ENCODE assay signal across 8 cellular contexts in genomic region chrX:2609431-2610238, GRCh38.
DNase-seq lines count a peak whose midpoint lies in the region; ATAC-seq and TF ChIP-seq lines count a peak whose summit lies in the region.

No MANE protein-coding gene starts in this region.

- no peaks in the 10 kb centered on the region for H3K36me3 ChIP-seq in ES-I3 (ENCODE audit: insufficient read depth, low read length)
- peaks cover 1% of the 10 kb centered on the region for H3K36me3 ChIP-seq in kidney epithelial cell (ENCODE audit: control insufficient read depth, insufficient read depth, low read length)
- H3K36me3 ChIP-seq in thoracic aorta: no peaks in the 10 kb centered on the region

- peak overlapping the region; percentile 94 for H3K4me3 Mint-ChIP-seq in activated CD8-positive, alpha-beta T cell treated with anti-CD3 and anti-CD28 coated beads, Interleukin-2, amount 10 ng/mL, durations not matched to agents 7 days and 5 days

- H3K4me1 Mint-ChIP-seq in activated CD8-positive, alpha-beta T cell treated with anti-CD3 and anti-CD28 coated beads, Interleukin-2, amount 10 ng/mL, durations not matched to agents 7 days and 5 days (ENCODE audit: low read depth): peaks cover 55% of the 10 kb centered on the region

- H3K4me1 ChIP-seq in ES-I3 (ENCODE audit: insufficient read depth, low read length) (peaks cover 9% of the 10 kb centered on the region; the same call in 1 of the 2 replicates), thoracic aorta (ENCODE audit: control insufficient read depth in 1 of 2, low read depth in 2 of 2) (peaks cover 0 to 11% of the 10 kb centered on the region in 2 donors)

- peak overlapping the region; percentile 97 for H3K9ac ChIP-seq in ES-I3 (ENCODE audit: low read depth, low read length)

- no peaks in the 10 kb centered on the region for H3K27me3 Mint-ChIP-seq in activated CD8-positive, alpha-beta T cell treated with anti-CD3 and anti-CD28 coated beads, Interleukin-2, amount 10 ng/mL, durations not matched to agents 7 days and 5 days (ENCODE audit: low read depth)

- TF ChIP-seq CTCF in kidney epithelial cell (IDR thresholded peaks at IDR 0.05; ENCODE audit: insufficient read depth, low read length, poor library complexity, severe bottlenecking) (no peak), thoracic aorta (IDR thresholded peaks at IDR 0.05) (peak; percentile 17)

- H3K9me3 Mint-ChIP-seq in activated CD8-positive, alpha-beta T cell treated with anti-CD3 and anti-CD28 coated beads, Interleukin-2, amount 10 ng/mL, durations not matched to agents 7 days and 5 days (ENCODE audit: insufficient read depth): no peaks in the 10 kb centered on the region

- ATAC-seq in HG02763 (IDR thresholded peaks at IDR 0.05; ENCODE audit: unreplicated experiment) (peak; percentile 50), thoracic aorta (ENCODE audit: insufficient number of reproducible peaks, low FRiP score, low read depth) (peak; percentile 23)
- ATAC-seq in activated CD8-positive, alpha-beta T cell treated with anti-CD3 and anti-CD28 coated beads, Interleukin-2, amount 10 ng/mL, durations not matched to agents 7 days and 5 days: peak; percentile 57

- peak overlapping the region in 1 of 2 donors; percentile 62 for H3K27ac ChIP-seq in thoracic aorta

- H3K4me3 ChIP-seq in kidney epithelial cell (ENCODE audit: low read depth, low read length): peak overlapping the region; percentile 65
- peak overlapping the region; percentile 95 for H3K4me3 ChIP-seq in thoracic aorta

- H3K27me3 ChIP-seq in kidney epithelial cell (ENCODE audit: control insufficient read depth, insufficient read depth, low read length) (no peaks in the 10 kb centered on the region), thoracic aorta (replicated peaks; ENCODE audit: insufficient read depth) (no peaks in the 10 kb centered on the region)

- peak overlapping the region; percentile 72 for H3K27ac Mint-ChIP-seq in activated CD8-positive, alpha-beta T cell treated with anti-CD3 and anti-CD28 coated beads, Interleukin-2, amount 10 ng/mL, durations not matched to agents 7 days and 5 days

- no peak for DNase-seq in activated CD8-positive, alpha-beta T cell treated with anti-CD3 and anti-CD28 coated beads, Interleukin-2, amount 10 ng/mL, durations not matched to agents 7 days and 5 days
- DNase-seq in kidney epithelial cell (ENCODE audit: low read depth) (no peak), thoracic aorta (ENCODE audit: low spot score) (no peak), NCI-H2081 treated with DMSO at 0.1 percent for 48 hours (lab: John Stamatoyannopoulos, UW) (no peak), NCI-H2081 (lab: John Stamatoyannopoulos, UW) (no peak), cerebellum (ENCODE audit: low spot score) (no peak)

- H3K9me3 ChIP-seq in ES-I3 (ENCODE audit: control insufficient read depth, insufficient read depth, low read length): no peaks in the 10 kb centered on the region
- H3K9me3 ChIP-seq in thoracic aorta: no peaks in the 10 kb centered on the region

- CTCF ChIA-PET in activated CD8-positive, alpha-beta T cell treated with anti-CD3 and anti-CD28 coated beads, Interleukin-2, amount 10 ng/mL, durations not matched to agents 7 days and 5 days (lab: Charles Lee): no interaction called here

- H3K36me3 Mint-ChIP-seq in activated CD8-positive, alpha-beta T cell treated with anti-CD3 and anti-CD28 coated beads, Interleukin-2, amount 10 ng/mL, durations not matched to agents 7 days and 5 days (ENCODE audit: low read depth): peaks cover 56% of the 10 kb centered on the region

- POLR2A ChIA-PET in activated CD8-positive, alpha-beta T cell treated with anti-CD3 and anti-CD28 coated beads, Interleukin-2, amount 10 ng/mL, durations not matched to agents 7 days and 5 days (lab: Charles Lee): no interaction called here
